ENCODE assay signal across 8 cellular contexts in the genomic region with DNA sequence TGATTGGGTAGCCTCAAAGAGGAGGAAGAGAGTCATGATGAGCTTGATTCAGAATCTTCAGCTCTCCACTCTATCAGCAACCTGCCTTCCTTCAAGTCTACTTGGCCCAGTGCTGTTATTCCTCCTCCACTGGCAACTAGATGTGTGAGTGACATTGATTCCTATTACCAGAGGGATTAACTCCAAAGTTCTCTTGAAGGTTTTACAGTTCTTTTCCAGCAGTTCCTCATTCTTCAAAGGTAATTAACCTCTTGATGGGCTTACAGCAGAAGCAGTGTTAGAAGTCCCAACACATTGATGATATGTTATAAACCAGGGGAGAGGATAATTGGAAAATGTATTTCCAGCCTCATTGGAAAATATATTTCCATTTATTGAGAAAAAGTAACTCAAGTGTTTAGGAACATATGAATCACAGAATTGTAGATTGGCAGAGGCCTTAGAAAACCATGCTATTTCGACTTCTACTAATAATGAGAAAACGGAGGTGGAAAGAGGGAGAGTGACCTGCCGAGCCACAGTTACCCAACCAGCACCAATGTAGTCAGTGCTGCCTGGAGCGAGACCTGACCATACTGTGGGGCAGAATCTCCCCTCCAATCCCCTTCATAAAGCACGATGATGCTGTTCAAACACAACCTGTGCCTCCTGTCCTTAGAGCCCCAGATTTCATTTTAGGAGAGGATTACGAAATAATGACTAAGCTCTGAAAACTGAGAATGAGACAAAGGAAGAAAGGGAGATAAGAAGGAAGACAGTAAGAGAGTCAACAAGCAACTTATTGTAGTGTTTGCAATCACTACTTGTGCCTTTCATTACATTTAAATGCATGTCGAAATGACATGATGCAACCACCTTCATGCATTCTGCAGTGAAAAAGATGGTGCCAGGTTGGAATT.
DNase-seq lines count a peak whose midpoint lies in the region; ATAC-seq and TF ChIP-seq lines count a peak whose summit lies in the region.

No MANE protein-coding gene starts in this region.

- H3K36me3 ChIP-seq in upper lobe of right lung: no peaks in the 10 kb centered on the region

- ATAC-seq in GM18498 (IDR thresholded peaks at IDR 0.05; ENCODE audit: unreplicated experiment) (peak; percentile 80), GM21515 (IDR thresholded peaks at IDR 0.05; ENCODE audit: unreplicated experiment) (peak; percentile 76), HG03575 (IDR thresholded peaks at IDR 0.05; ENCODE audit: extremely low read depth, insufficient number of reproducible peaks, low FRiP score, unreplicated experiment) (peak; percentile 51), upper lobe of right lung (no peak)

- peak overlapping the region; percentile 76 for H3K27ac Mint-ChIP-seq in dendritic cell treated with granulocyte-macrophage colony-stimulating factor and Interleukin-4, amounts not matched to agents 40 ng/mL and 50 ng/mL, for 4 days

- H3K27ac ChIP-seq in upper lobe of right lung: no peak overlapping the region

- H3K4me3 Mint-ChIP-seq in dendritic cell treated with granulocyte-macrophage colony-stimulating factor and Interleukin-4, amounts not matched to agents 40 ng/mL and 50 ng/mL, for 4 days: no peak overlapping the region

- peaks cover 9% of the 10 kb centered on the region for H3K4me1 ChIP-seq in upper lobe of right lung

- intact Hi-C loops in dendritic cell treated with granulocyte-macrophage colony-stimulating factor and Interleukin-4, amounts not matched to agents 40 ng/mL and 50 ng/mL, for 4 days (cut with micrococcal nuclease): no loop called here
- intact Hi-C loops in upper lobe of right lung (cut with DNase I): no loop called here

- no peak overlapping the region for H3K4me3 ChIP-seq in upper lobe of right lung

- no peaks in the 10 kb centered on the region for H3K27me3 ChIP-seq in upper lobe of right lung

- H3K27me3 Mint-ChIP-seq in dendritic cell treated with granulocyte-macrophage colony-stimulating factor and Interleukin-4, amounts not matched to agents 40 ng/mL and 50 ng/mL, for 4 days: no peaks in the 10 kb centered on the region

- TF ChIP-seq CTCF in upper lobe of right lung (IDR thresholded peaks at IDR 0.05): no peak

- peaks cover 66% of the 10 kb centered on the region for H3K4me1 Mint-ChIP-seq in dendritic cell treated with granulocyte-macrophage colony-stimulating factor and Interleukin-4, amounts not matched to agents 40 ng/mL and 50 ng/mL, for 4 days (ENCODE audit: low read depth)

- no peak for DNase-seq in NCI-H1092 (lab: John Stamatoyannopoulos, UW)
- no peak for DNase-seq in NCI-H2029 (lab: John Stamatoyannopoulos, UW)
- DNase-seq in upper lobe of right lung: no peak
- DNase-seq in hepatic stellate cell (ENCODE audit: low spot score): no peak

- no peaks in the 10 kb centered on the region for H3K9me3 Mint-ChIP-seq in dendritic cell treated with granulocyte-macrophage colony-stimulating factor and Interleukin-4, amounts not matched to agents 40 ng/mL and 50 ng/mL, for 4 days

- H3K9me3 ChIP-seq in upper lobe of right lung: no peaks in the 10 kb centered on the region

- peaks cover 13% of the 10 kb centered on the region for H3K36me3 Mint-ChIP-seq in dendritic cell treated with granulocyte-macrophage colony-stimulating factor and Interleukin-4, amounts not matched to agents 40 ng/mL and 50 ng/mL, for 4 days (ENCODE audit: low read depth)
